ENCODE assay signal across 8 cellular contexts in the genomic region with DNA sequence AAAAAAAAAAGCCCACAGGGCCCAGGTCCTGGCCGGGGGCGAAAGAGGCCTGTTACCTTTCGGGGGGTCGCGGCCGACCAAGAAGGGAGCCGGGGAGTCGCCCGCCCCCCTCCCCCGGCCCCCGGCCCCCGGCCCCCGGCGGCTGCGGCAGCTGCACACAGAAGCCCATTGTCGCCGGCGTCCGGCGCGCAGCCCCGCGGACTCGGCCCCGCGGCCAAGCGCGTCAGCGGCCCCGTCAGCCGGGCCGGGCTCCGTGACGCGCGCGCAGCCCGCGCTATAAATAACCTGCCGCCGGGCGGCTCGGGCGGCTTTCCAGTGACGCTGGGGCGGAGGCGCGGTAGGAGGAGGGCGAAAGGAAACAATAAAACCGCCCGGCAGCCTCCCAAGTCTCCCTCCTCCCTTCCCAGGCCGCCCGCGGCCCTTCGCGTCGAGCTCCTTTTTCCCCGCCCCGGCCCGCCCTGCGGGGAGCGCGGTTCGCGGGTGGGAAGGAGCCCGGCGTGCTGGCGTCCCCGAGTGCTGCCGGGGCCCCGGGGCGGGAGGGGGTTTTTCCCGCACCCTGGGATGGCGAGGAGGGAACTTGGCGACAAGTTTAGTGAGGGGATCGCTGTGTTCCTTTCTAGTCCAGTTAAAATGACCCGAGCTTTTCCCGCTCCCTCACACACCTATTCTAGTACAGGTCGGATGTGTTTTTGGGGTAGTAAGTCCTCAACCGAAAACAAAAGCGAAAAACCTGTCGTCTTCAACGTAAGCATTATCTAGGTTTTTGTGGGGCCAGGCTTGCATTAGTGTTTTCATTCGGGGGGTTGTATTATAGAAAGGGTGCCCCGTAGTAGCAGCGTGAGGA. TPM values are rescaled to one million over a fixed set of nuclear protein-coding genes. Genes with fewer than 3 reads are reported as not detected.
DNase-seq lines count a peak whose midpoint lies in the region; ATAC-seq and TF ChIP-seq lines count a peak whose summit lies in the region.

No MANE protein-coding gene starts in this region.

- H3K79me2 ChIP-seq in PC-9 (ENCODE audit: low read depth), result no peaks in the 10 kb centered on the region

- peak overlapping the region; percentile 78 for H3K27ac ChIP-seq in PC-9
- peak overlapping the region; percentile 100 for H3K27ac ChIP-seq in naive thymus-derived CD4-positive, alpha-beta T cell (ENCODE audit: low read depth, low read length)

- DNase-seq in DMS153 treated with DMSO at 0.1 percent for 48 hours (lab: John Stamatoyannopoulos, UW; ENCODE audit: unreplicated experiment) (peak; percentile 60), HuH-7 (ENCODE audit: low spot score) (peak; percentile 84), PC-9 (peak; percentile 62 to 85), fibroblast of gingiva (ENCODE audit: low read depth) (peak; percentile 96)
- DNase-seq in activated T-helper 1 cell treated with anti-CD3 and anti-CD28 coated beads, Interleukin-12 subunit alpha, Interleukin-12 subunit beta, Interleukin-2, Interleukin-4 antibody, amounts not matched to agents 30 ng/mL and 10 ng/mL and 1 ng/mL, durations not matched to agents 14 hours and 24 hours and 36 hours (ENCODE audit: low spot score), result peak; percentile 87
- peak; percentile 83 to 91 (median 88) for DNase-seq in naive thymus-derived CD4-positive, alpha-beta T cell
- DNase-seq in stimulated activated effector memory CD8-positive, alpha-beta T cell treated with anti-CD3 and anti-CD28 coated beads, Interleukin-12 subunit alpha, Interleukin-12 subunit beta, amount 100 ng/mL, for 72 hours (ENCODE audit: low spot score in 2 of 2), result peak; percentile 76 to 90

- peak overlapping the region; percentile 96 for H3K4me3 Mint-ChIP-seq in activated T-helper 1 cell treated with anti-CD3 and anti-CD28 coated beads, Interleukin-12 subunit alpha, Interleukin-12 subunit beta, Interleukin-2, Interleukin-4 antibody, amounts not matched to agents 30 ng/mL and 10 ng/mL and 1 ng/mL, durations not matched to agents 14 hours and 24 hours and 36 hours
- peak overlapping the region; percentile 91 to 98 (median 96) for H3K4me3 Mint-ChIP-seq in naive thymus-derived CD4-positive, alpha-beta T cell
- peak overlapping the region; percentile 85 for H3K4me3 Mint-ChIP-seq in stimulated activated effector memory CD8-positive, alpha-beta T cell treated with anti-CD3 and anti-CD28 coated beads, Interleukin-12 subunit alpha, Interleukin-12 subunit beta, amount 100 ng/mL, for 72 hours

- H3F3A ChIP-seq in PC-9 (ENCODE audit: insufficient read depth, low read depth), result peaks cover 13% of the 10 kb centered on the region; the same call in 1 of the 2 replicates

- H3K4me1 Mint-ChIP-seq in activated T-helper 1 cell treated with anti-CD3 and anti-CD28 coated beads, Interleukin-12 subunit alpha, Interleukin-12 subunit beta, Interleukin-2, Interleukin-4 antibody, amounts not matched to agents 30 ng/mL and 10 ng/mL and 1 ng/mL, durations not matched to agents 14 hours and 24 hours and 36 hours (ENCODE audit: low read depth), result peaks cover 57% of the 10 kb centered on the region
- peaks cover 6 to 51% (median 45%) of the 10 kb centered on the region in 7 donors for H3K4me1 Mint-ChIP-seq in naive thymus-derived CD4-positive, alpha-beta T cell
- H3K4me1 Mint-ChIP-seq in stimulated activated effector memory CD8-positive, alpha-beta T cell treated with anti-CD3 and anti-CD28 coated beads, Interleukin-12 subunit alpha, Interleukin-12 subunit beta, amount 100 ng/mL, for 72 hours, result peaks cover 21% of the 10 kb centered on the region

- H3K27me3 Mint-ChIP-seq in activated T-helper 1 cell treated with anti-CD3 and anti-CD28 coated beads, Interleukin-12 subunit alpha, Interleukin-12 subunit beta, Interleukin-2, Interleukin-4 antibody, amounts not matched to agents 30 ng/mL and 10 ng/mL and 1 ng/mL, durations not matched to agents 14 hours and 24 hours and 36 hours (ENCODE audit: insufficient read depth), result no peaks in the 10 kb centered on the region
- no peaks in the 10 kb centered on the region for H3K27me3 Mint-ChIP-seq in naive thymus-derived CD4-positive, alpha-beta T cell

- H3K9me3 Mint-ChIP-seq in activated T-helper 1 cell treated with anti-CD3 and anti-CD28 coated beads, Interleukin-12 subunit alpha, Interleukin-12 subunit beta, Interleukin-2, Interleukin-4 antibody, amounts not matched to agents 30 ng/mL and 10 ng/mL and 1 ng/mL, durations not matched to agents 14 hours and 24 hours and 36 hours, result no peaks in the 10 kb centered on the region
- H3K9me3 Mint-ChIP-seq in naive thymus-derived CD4-positive, alpha-beta T cell, result peaks cover 0 to 3% (median 0%) of the 10 kb centered on the region in 11 donors
- H3K9me3 Mint-ChIP-seq in stimulated activated effector memory CD8-positive, alpha-beta T cell treated with anti-CD3 and anti-CD28 coated beads, Interleukin-12 subunit alpha, Interleukin-12 subunit beta, amount 100 ng/mL, for 72 hours, result no peaks in the 10 kb centered on the region

- no peak for TF ChIP-seq CTCF in PC-9 (conservative IDR thresholded peaks at IDR 0.05)

- H3K4me2 ChIP-seq in PC-9, result peak overlapping the region; percentile 88

- ATAC-seq in GM21529 (IDR thresholded peaks at IDR 0.05; ENCODE audit: unreplicated experiment), result peak; percentile 58
- peak; percentile 79 for ATAC-seq in naive thymus-derived CD4-positive, alpha-beta T cell
- peak; percentile 81 for ATAC-seq in stimulated activated effector memory CD8-positive, alpha-beta T cell treated with anti-CD3 and anti-CD28 coated beads, Interleukin-12 subunit alpha, Interleukin-12 subunit beta, amount 100 ng/mL, for 72 hours

- peak overlapping the region; percentile 99 for H3K27ac Mint-ChIP-seq in activated T-helper 1 cell treated with anti-CD3 and anti-CD28 coated beads, Interleukin-12 subunit alpha, Interleukin-12 subunit beta, Interleukin-2, Interleukin-4 antibody, amounts not matched to agents 30 ng/mL and 10 ng/mL and 1 ng/mL, durations not matched to agents 14 hours and 24 hours and 36 hours
- peak overlapping the region; percentile 94 to 100 (median 99) for H3K27ac Mint-ChIP-seq in naive thymus-derived CD4-positive, alpha-beta T cell
- peak overlapping the region; percentile 98 for H3K27ac Mint-ChIP-seq in stimulated activated effector memory CD8-positive, alpha-beta T cell treated with anti-CD3 and anti-CD28 coated beads, Interleukin-12 subunit alpha, Interleukin-12 subunit beta, amount 100 ng/mL, for 72 hours

- no peaks in the 10 kb centered on the region for H3K27me3 ChIP-seq in PC-9 (ENCODE audit: insufficient read depth, low read depth)
- H3K27me3 ChIP-seq in naive thymus-derived CD4-positive, alpha-beta T cell (ENCODE audit: control insufficient read depth in 2 of 2, insufficient read depth in 2 of 2, low read length in 2 of 2), result no peaks in the 10 kb centered on the region

- BruUV-seq in PC-9 (replicated peaks; lab: Mats Ljungman, UMichigan), result TSS peak; percentile 70

- H4K20me1 ChIP-seq in PC-9 (ENCODE audit: insufficient read depth), result no peaks in the 10 kb centered on the region

- no peaks in the 10 kb centered on the region for H3K9me2 ChIP-seq in PC-9 (ENCODE audit: insufficient read depth)

- CTCF ChIA-PET in PC-9 (lab: Charles Lee), result interaction anchor here (0.5 kb wide), 1 partner anchor 851 kb away, joined by 5 read pairs; no protein-coding TSS in a partner anchor
- CTCF ChIA-PET in naive thymus-derived CD4-positive, alpha-beta T cell (lab: Charles Lee), result interaction anchor here (1.2 to 1.3 kb wide), 2 partner anchors 8 to 58 kb away, joined by 5 to 6 read pairs; no protein-coding TSS in a partner anchor

- no peaks in the 10 kb centered on the region for H3K9me3 ChIP-seq in PC-9 (ENCODE audit: insufficient read depth, low read depth)
- no peaks in the 10 kb centered on the region for H3K9me3 ChIP-seq in naive thymus-derived CD4-positive, alpha-beta T cell (ENCODE audit: control insufficient read depth in 2 of 3, low read length in 3 of 3)

- intact Hi-C loops in PC-9 (cut with micrococcal nuclease; ENCODE audit: unreplicated experiment), result loop anchor here (1.0 to 10.0 kb wide), 4 partner anchors 58 to 1098 kb away; no protein-coding TSS in a partner anchor
- intact Hi-C loops in activated T-helper 1 cell treated with anti-CD3 and anti-CD28 coated beads, Interleukin-12 subunit alpha, Interleukin-12 subunit beta, Interleukin-2, Interleukin-4 antibody, amounts not matched to agents 30 ng/mL and 10 ng/mL and 1 ng/mL, durations not matched to agents 14 hours and 24 hours and 36 hours (cut with micrococcal nuclease), result loop anchor here (1.0 to 5.0 kb wide), 9 partner anchors 8 to 1556 kb away; partner anchors contain the start of genes ACVR1, CYTIP and GPD2
- intact Hi-C loops in naive thymus-derived CD4-positive, alpha-beta T cell (cut with micrococcal nuclease), result loop anchor here (1.0 to 5.0 kb wide), 3 partner anchors 58 to 1555 kb away; partner anchors contain the start of gene ACVR1C (in 2 of the 2)

- H2AFZ ChIP-seq in PC-9, result peak overlapping the region; percentile 87

- POLR2A ChIA-PET in PC-9 (lab: Charles Lee; ENCODE audit: unreplicated experiment), result interaction anchor here (0.6 to 0.7 kb wide), 5 partner anchors 40 to 1246 kb away, joined by 3 to 7 read pairs (median 3); no protein-coding TSS in a partner anchor
- POLR2A ChIA-PET in naive thymus-derived CD4-positive, alpha-beta T cell (lab: Charles Lee), result interaction anchor here (0.7 to 4.1 kb wide), 6 partner anchors 7 to 1285 kb away, joined by 3 to 42 read pairs (median 16); partner anchors contain the start of genes GPD2 and NR4A2

- peak overlapping the region; percentile 74 for H3K4me3 ChIP-seq in PC-9
- H3K4me3 ChIP-seq in naive thymus-derived CD4-positive, alpha-beta T cell (ENCODE audit: low read length), result peak overlapping the region; percentile 67

- H3K36me3 Mint-ChIP-seq in activated T-helper 1 cell treated with anti-CD3 and anti-CD28 coated beads, Interleukin-12 subunit alpha, Interleukin-12 subunit beta, Interleukin-2, Interleukin-4 antibody, amounts not matched to agents 30 ng/mL and 10 ng/mL and 1 ng/mL, durations not matched to agents 14 hours and 24 hours and 36 hours (ENCODE audit: low read depth), result peaks cover 4% of the 10 kb centered on the region
- H3K36me3 Mint-ChIP-seq in naive thymus-derived CD4-positive, alpha-beta T cell, result no peaks in the 10 kb centered on the region
- peaks cover 13% of the 10 kb centered on the region for H3K36me3 Mint-ChIP-seq in stimulated activated effector memory CD8-positive, alpha-beta T cell treated with anti-CD3 and anti-CD28 coated beads, Interleukin-12 subunit alpha, Interleukin-12 subunit beta, amount 100 ng/mL, for 72 hours

- peaks cover 14% of the 10 kb centered on the region for H3K4me1 ChIP-seq in PC-9 (replicated peaks; ENCODE audit: insufficient read depth)
- H3K4me1 ChIP-seq in naive thymus-derived CD4-positive, alpha-beta T cell (ENCODE audit: control insufficient read depth in 2 of 2, insufficient read depth in 2 of 2, low read length in 2 of 2), result peaks cover 18 to 20% of the 10 kb centered on the region in 2 donors

- no peaks in the 10 kb centered on the region for H3K36me3 ChIP-seq in PC-9 (ENCODE audit: low read depth)
- peaks cover 0 to 4% (median 0%) of the 10 kb centered on the region in 3 experiments for H3K36me3 ChIP-seq in naive thymus-derived CD4-positive, alpha-beta T cell (ENCODE audit: control insufficient read depth in 2 of 3, insufficient read depth in 3 of 3, low read length in 3 of 3)

RNA-seq across cellular contexts. Expression of gene NR4A2, which starts 10.0 kb away (rescaled TPM):
- 2.3 and 3.0 TPM in 2 replicates for total RNA-seq in PC-9 (2021)
- total RNA-seq in activated T-helper 1 cell treated with anti-CD3 and anti-CD28 coated beads, Interleukin-12 subunit alpha, Interleukin-12 subunit beta, Interleukin-2, Interleukin-4 antibody, amounts not matched to agents 30 ng/mL and 10 ng/mL and 1 ng/mL, durations not matched to agents 14 hours and 24 hours and 36 hours, result 20.5 and 21.9 TPM in 2 replicates
- 100 to 1,000 TPM in 2 of 5 experiments, 1 to 10 TPM in 3; 2.2 to 252 (median 3.2) TPM for total RNA-seq in naive thymus-derived CD4-positive, alpha-beta T cell
- polyA plus RNA-seq in naive thymus-derived CD4-positive, alpha-beta T cell, result 1 to 10 TPM; 2.5 to 7.3 TPM

Comparison
In these comparisons a context has a peak if more than half of its experiments do, and no peak if none do; other contexts are left out.
1. Peak in every context shown above with its lines: DNase-seq, ATAC-seq, H3K4me3 ChIP-seq and H3K27ac ChIP-seq.